8 cellular contexts compared by ENCODE assay signal in the genomic region with DNA sequence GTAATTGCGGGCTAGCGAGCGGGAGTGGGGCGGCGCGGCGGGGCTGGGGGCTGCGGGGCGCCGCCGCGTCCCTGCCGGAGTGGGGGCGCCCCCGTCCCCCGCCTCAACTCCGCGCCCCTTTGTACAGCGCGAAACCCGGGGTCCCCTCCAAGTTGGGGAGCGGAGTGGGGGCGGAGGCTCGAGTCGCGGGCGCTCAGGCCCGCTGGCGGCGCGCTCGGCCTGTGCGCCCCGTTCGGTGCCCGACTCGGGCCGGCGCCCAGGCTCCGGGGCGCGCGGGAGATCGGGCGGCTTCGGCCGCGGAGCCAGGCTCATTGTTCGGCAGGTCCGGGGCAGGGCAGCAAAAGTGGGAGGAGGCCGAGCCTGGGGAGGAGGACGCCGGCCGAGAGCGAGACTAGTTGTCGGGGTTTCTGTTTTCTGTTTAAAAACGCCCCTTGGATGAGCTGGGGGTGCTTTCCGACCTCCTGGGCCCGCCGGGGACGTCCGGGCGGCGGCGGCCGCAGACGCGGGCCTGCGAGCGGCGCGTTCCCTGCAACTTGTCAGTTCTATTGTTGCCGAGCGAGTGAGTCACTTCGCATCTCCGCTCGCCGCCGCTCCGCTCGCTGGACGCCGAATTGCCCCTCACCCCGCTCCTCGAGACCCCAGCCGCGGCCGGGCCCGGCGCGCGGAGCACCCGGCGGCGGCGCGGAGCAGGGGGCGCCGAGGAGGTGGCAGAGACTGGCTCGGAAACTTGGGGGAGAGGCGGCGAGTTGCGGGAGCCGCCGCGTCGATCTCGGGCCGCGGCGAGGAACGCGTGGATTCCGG. TPM values are rescaled to one million over a fixed set of nuclear protein-coding genes. Genes with fewer than 3 reads are reported as not detected.
DNase-seq lines count a peak whose midpoint lies in the region; ATAC-seq and TF ChIP-seq lines count a peak whose summit lies in the region.

No MANE protein-coding gene starts in this region.

- no peaks in the 10 kb centered on the region for H3K27me3 Mint-ChIP-seq in activated T-helper 1 cell treated with anti-CD3 and anti-CD28 coated beads, Interleukin-12 subunit alpha, Interleukin-12 subunit beta, Interleukin-2, Interleukin-4 antibody, amounts not matched to agents 30 ng/mL and 10 ng/mL and 1 ng/mL, durations not matched to agents 14 hours and 24 hours and 36 hours (ENCODE audit: insufficient read depth)
- no peaks in the 10 kb centered on the region for H3K27me3 Mint-ChIP-seq in natural killer cell (ENCODE audit: low read depth in 2 of 2)
- no peaks in the 10 kb centered on the region for H3K27me3 Mint-ChIP-seq in stimulated activated naive CD8-positive, alpha-beta T cell treated with anti-CD3 and anti-CD28 coated beads, Interleukin-15, amount 100 ng/mL, for 72 hours

- H3K36me3 ChIP-seq in NT2/D1 (ENCODE audit: insufficient read depth, insufficient read length, low read length): peaks cover 53% of the 10 kb centered on the region
- peaks cover 0 to 20% (median 0%) of the 10 kb centered on the region in 3 donors for H3K36me3 ChIP-seq in esophagus squamous epithelium

- ATAC-seq in GM18505 (IDR thresholded peaks at IDR 0.05; ENCODE audit: unreplicated experiment) (peak; percentile 28), HG02973 (IDR thresholded peaks at IDR 0.05; ENCODE audit: unreplicated experiment) (peak; percentile 30), natural killer cell (peak; percentile 64 to 78 (median 68))
- peak; percentile 50 for ATAC-seq in stimulated activated naive CD8-positive, alpha-beta T cell treated with anti-CD3 and anti-CD28 coated beads, Interleukin-15, amount 100 ng/mL, for 72 hours

- DNase-seq in 8988T (peak; percentile 45), NT2/D1 (ENCODE audit: low read depth, low spot score) (peak; percentile 57), esophagus squamous epithelium (lab: John Stamatoyannopoulos, UW) (no peak), natural killer cell (peak; percentile 77)
- DNase-seq in activated T-helper 1 cell treated with anti-CD3 and anti-CD28 coated beads, Interleukin-12 subunit alpha, Interleukin-12 subunit beta, Interleukin-2, Interleukin-4 antibody, amounts not matched to agents 30 ng/mL and 10 ng/mL and 1 ng/mL, durations not matched to agents 14 hours and 24 hours and 36 hours (ENCODE audit: low spot score): peak; percentile 44
- DNase-seq in stimulated activated naive CD8-positive, alpha-beta T cell treated with anti-CD3 and anti-CD28 coated beads, Interleukin-15, amount 100 ng/mL, for 72 hours: peak; percentile 67 to 74

- TF ChIP-seq CTCF in esophagus squamous epithelium (IDR thresholded peaks at IDR 0.05) (no peak), natural killer cell (IDR thresholded peaks at IDR 0.05) (no peak)

- H3K4me3 ChIP-seq in NT2/D1 (ENCODE audit: insufficient read length, low read depth) (peak overlapping the region; percentile 59), esophagus squamous epithelium (peak overlapping the region; percentile 83 to 99 (median 95))

- H3K9ac ChIP-seq in NT2/D1 (ENCODE audit: insufficient read length, low read depth): peak overlapping the region; percentile 92

- peaks cover 47% of the 10 kb centered on the region for H3K4me1 Mint-ChIP-seq in activated T-helper 1 cell treated with anti-CD3 and anti-CD28 coated beads, Interleukin-12 subunit alpha, Interleukin-12 subunit beta, Interleukin-2, Interleukin-4 antibody, amounts not matched to agents 30 ng/mL and 10 ng/mL and 1 ng/mL, durations not matched to agents 14 hours and 24 hours and 36 hours (ENCODE audit: low read depth)
- peaks cover 40 to 48% of the 10 kb centered on the region in 2 donors for H3K4me1 Mint-ChIP-seq in natural killer cell
- H3K4me1 Mint-ChIP-seq in stimulated activated naive CD8-positive, alpha-beta T cell treated with anti-CD3 and anti-CD28 coated beads, Interleukin-15, amount 100 ng/mL, for 72 hours: peaks cover 51% of the 10 kb centered on the region

- no peaks in the 10 kb centered on the region for H3K9me3 Mint-ChIP-seq in activated T-helper 1 cell treated with anti-CD3 and anti-CD28 coated beads, Interleukin-12 subunit alpha, Interleukin-12 subunit beta, Interleukin-2, Interleukin-4 antibody, amounts not matched to agents 30 ng/mL and 10 ng/mL and 1 ng/mL, durations not matched to agents 14 hours and 24 hours and 36 hours
- H3K9me3 Mint-ChIP-seq in natural killer cell: no peaks in the 10 kb centered on the region
- H3K9me3 Mint-ChIP-seq in stimulated activated naive CD8-positive, alpha-beta T cell treated with anti-CD3 and anti-CD28 coated beads, Interleukin-15, amount 100 ng/mL, for 72 hours: no peaks in the 10 kb centered on the region

- intact Hi-C loops in activated T-helper 1 cell treated with anti-CD3 and anti-CD28 coated beads, Interleukin-12 subunit alpha, Interleukin-12 subunit beta, Interleukin-2, Interleukin-4 antibody, amounts not matched to agents 30 ng/mL and 10 ng/mL and 1 ng/mL, durations not matched to agents 14 hours and 24 hours and 36 hours (cut with micrococcal nuclease): loop anchor here (1.0 to 10.0 kb wide), 10 partner anchors 32 to 674 kb away; a partner anchor contains a TSS
- intact Hi-C loops in esophagus squamous epithelium (cut with DNase I) (no loop called here), natural killer cell (cut with micrococcal nuclease) (loop anchor here (1.0 kb wide), 1 partner anchor 32 kb away; no protein-coding TSS in a partner anchor)

- WGBS in esophagus squamous epithelium, 2 donors: 0 to 1% methylated on average over 3 to 17 of the region's 114 CpGs

- peak overlapping the region; percentile 92 for H3K4me3 Mint-ChIP-seq in activated T-helper 1 cell treated with anti-CD3 and anti-CD28 coated beads, Interleukin-12 subunit alpha, Interleukin-12 subunit beta, Interleukin-2, Interleukin-4 antibody, amounts not matched to agents 30 ng/mL and 10 ng/mL and 1 ng/mL, durations not matched to agents 14 hours and 24 hours and 36 hours
- H3K4me3 Mint-ChIP-seq in natural killer cell: peak overlapping the region; percentile 89
- H3K4me3 Mint-ChIP-seq in stimulated activated naive CD8-positive, alpha-beta T cell treated with anti-CD3 and anti-CD28 coated beads, Interleukin-15, amount 100 ng/mL, for 72 hours: peak overlapping the region; percentile 87 to 93

- H3K4me1 ChIP-seq in NT2/D1 (ENCODE audit: insufficient read depth, insufficient read length) (peaks cover 4% of the 10 kb centered on the region), esophagus squamous epithelium (peaks cover 6 to 58% (median 12%) of the 10 kb centered on the region in 3 donors)

- peak overlapping the region; percentile 95 to 97 (median 96) for H3K27ac ChIP-seq in esophagus squamous epithelium

- TF ChIP-seq POLR2A in GM18505 (IDR thresholded peaks at IDR 0.05; ENCODE audit: borderline replicate concordance, extremely low read depth, insufficient read depth, insufficient read length) (peak; percentile 65), esophagus squamous epithelium (IDR thresholded peaks at IDR 0.05) (peak in 1 of 4 donors; percentile 41)

- peaks cover 26% of the 10 kb centered on the region for H3K36me3 Mint-ChIP-seq in activated T-helper 1 cell treated with anti-CD3 and anti-CD28 coated beads, Interleukin-12 subunit alpha, Interleukin-12 subunit beta, Interleukin-2, Interleukin-4 antibody, amounts not matched to agents 30 ng/mL and 10 ng/mL and 1 ng/mL, durations not matched to agents 14 hours and 24 hours and 36 hours (ENCODE audit: low read depth)
- no peaks in the 10 kb centered on the region for H3K36me3 Mint-ChIP-seq in natural killer cell

- H3K27ac Mint-ChIP-seq in activated T-helper 1 cell treated with anti-CD3 and anti-CD28 coated beads, Interleukin-12 subunit alpha, Interleukin-12 subunit beta, Interleukin-2, Interleukin-4 antibody, amounts not matched to agents 30 ng/mL and 10 ng/mL and 1 ng/mL, durations not matched to agents 14 hours and 24 hours and 36 hours: peak overlapping the region; percentile 95
- peak overlapping the region; percentile 93 to 94 for H3K27ac Mint-ChIP-seq in natural killer cell
- H3K27ac Mint-ChIP-seq in stimulated activated naive CD8-positive, alpha-beta T cell treated with anti-CD3 and anti-CD28 coated beads, Interleukin-15, amount 100 ng/mL, for 72 hours: peak overlapping the region; percentile 86 to 98

- H3K27me3 ChIP-seq in NT2/D1 (ENCODE audit: insufficient read depth, insufficient read length): peaks cover 7% of the 10 kb centered on the region
- H3K27me3 ChIP-seq in esophagus squamous epithelium: no peaks in the 10 kb centered on the region

- H3K9me3 ChIP-seq in NT2/D1 (ENCODE audit: insufficient read depth, low read length): peaks cover 6% of the 10 kb centered on the region; the same call in 1 of the 2 replicates
- no peaks in the 10 kb centered on the region for H3K9me3 ChIP-seq in esophagus squamous epithelium

RNA-seq across cellular contexts. Expression of a gene that starts 0.7 kb away (rescaled TPM):
- 85.7 and 89.2 TPM in 2 replicates for total RNA-seq in activated T-helper 1 cell treated with anti-CD3 and anti-CD28 coated beads, Interleukin-12 subunit alpha, Interleukin-12 subunit beta, Interleukin-2, Interleukin-4 antibody, amounts not matched to agents 30 ng/mL and 10 ng/mL and 1 ng/mL, durations not matched to agents 14 hours and 24 hours and 36 hours
- total RNA-seq in esophagus squamous epithelium (10 to 100 TPM; 28.5 to 90.4 (median 51.3) TPM), natural killer cell (100 to 1,000 TPM in 2 of 3 donors, 10 to 100 TPM in 1; 84.1 to 111 (median 107) TPM)
